In the genomic region with DNA sequence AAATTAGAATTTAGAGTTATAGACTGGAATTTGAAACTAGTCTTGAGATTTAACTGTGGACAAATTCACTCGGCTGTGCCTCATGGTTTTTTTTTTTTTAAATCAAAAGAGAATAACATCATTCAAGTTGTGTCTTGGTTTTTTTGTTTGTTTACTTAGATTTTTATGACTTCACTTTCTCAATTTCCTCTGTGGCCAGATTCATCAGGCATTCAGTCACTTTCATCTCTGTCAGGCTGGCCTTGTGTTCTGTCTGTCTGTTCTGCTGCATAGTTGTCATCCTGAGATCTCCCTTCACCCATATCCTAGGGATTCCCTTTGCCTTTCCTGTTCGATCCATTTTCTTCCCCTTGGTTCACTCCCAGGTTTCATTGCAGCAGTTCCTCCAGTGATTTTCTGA, we compare ENCODE assay signal across 12 cellular contexts. TPM values are rescaled to one million over a fixed set of nuclear protein-coding genes. Genes with fewer than 3 reads are reported as not detected.
A peak's percentile ranks its signal among the peaks of the same experiment; 100 is the strongest.
DNase-seq lines count a peak whose midpoint lies in the region; ATAC-seq, FAIRE-seq and TF ChIP-seq lines count a peak whose summit lies in the region.
"Had no signal": no experiment of that assay in that cellular context is flagged by ENCODE, and none has a peak within 500 bp of the region (broad histone marks: within the 10 kb centered on the region; RNA-seq: fewer than 3 reads in every experiment).

No MANE protein-coding gene starts in this region.

- no peak for TF ChIP-seq RAD21 in HepG2 (CRISPR knock-in tag; IDR thresholded peaks at IDR 0.05)

- TF ChIP-seq EP300 in HepG2 (IDR thresholded peaks at IDR 0.05; ENCODE audit: low read depth in 2 of 2, low read length in 2 of 2), result no peak
- no peak for TF ChIP-seq EP300 in HepG2 (CRISPR knock-in tag; IDR thresholded peaks at IDR 0.05; ENCODE audit: borderline replicate concordance)

- H3K36me3 ChIP-seq in subcutaneous abdominal adipose tissue (ENCODE audit: control insufficient read depth in 5 of 5, insufficient read depth in 5 of 5, low read length in 5 of 5) (no peaks in the 10 kb centered on the region), HepG2 (replicated peaks in 1 of 2; ENCODE audit: control insufficient read depth in 1 of 2, insufficient read depth in 2 of 2, low read length in 2 of 2) (no peaks in the 10 kb centered on the region)

- H3K4me1 ChIP-seq in subcutaneous abdominal adipose tissue (ENCODE audit: control insufficient read depth in 5 of 5, insufficient read depth in 5 of 5, low read length in 5 of 5) (peaks cover 0 to 65% (median 52%) of the 10 kb centered on the region in 5 donors), HepG2 (ENCODE audit: insufficient read depth, low read length) (peaks cover 45% of the 10 kb centered on the region)

- no peak for FAIRE-seq in HepG2 (lab: Jason Lieb, UNC)

- H3K9me3 ChIP-seq in subcutaneous abdominal adipose tissue (ENCODE audit: control insufficient read depth in 5 of 5, low read length in 5 of 5) (no peaks in the 10 kb centered on the region), HepG2 (ENCODE audit: low read length) (no peaks in the 10 kb centered on the region)

- no peak overlapping the region for H3K4me2 ChIP-seq in HepG2 (ENCODE audit: low read depth, low read length)

- no peak for TF ChIP-seq CTCF in HepG2 (CRISPR knock-in tag; IDR thresholded peaks at IDR 0.05)

- no peaks in the 10 kb centered on the region for H3K9me3 Mint-ChIP-seq in activated naive CD4-positive, alpha-beta T cell treated with anti-CD3 and anti-CD28 coated beads, Interleukin-2, amount 10 ng/mL, durations not matched to agents 7 days and 5 days

- H3K4me3 Mint-ChIP-seq in activated naive CD4-positive, alpha-beta T cell treated with anti-CD3 and anti-CD28 coated beads, Interleukin-2, amount 10 ng/mL, durations not matched to agents 7 days and 5 days, result no peak overlapping the region

- H3K27me3 ChIP-seq in subcutaneous abdominal adipose tissue (ENCODE audit: control insufficient read depth in 5 of 5, insufficient read depth in 4 of 5, low read length in 5 of 5) (no peaks in the 10 kb centered on the region), HepG2 (ENCODE audit: control insufficient read depth in 1 of 2, insufficient read depth in 2 of 2, low read length in 2 of 2) (no peaks in the 10 kb centered on the region)

- H3K79me2 ChIP-seq in HepG2 (ENCODE audit: insufficient read depth, low read length), result peaks cover 92% of the 10 kb centered on the region

- peak overlapping the region; percentile 67 for H3K27ac Mint-ChIP-seq in activated naive CD4-positive, alpha-beta T cell treated with anti-CD3 and anti-CD28 coated beads, Interleukin-2, amount 10 ng/mL, durations not matched to agents 7 days and 5 days
- H3K27ac Mint-ChIP-seq: B cell had no signal

- CTCF ChIA-PET in activated naive CD4-positive, alpha-beta T cell treated with anti-CD3 and anti-CD28 coated beads, Interleukin-2, amount 10 ng/mL, durations not matched to agents 7 days and 5 days (lab: Charles Lee), result interaction anchor here (1.0 kb wide), 1 partner anchor 126 kb away, joined by 4 read pairs; no protein-coding TSS in a partner anchor
- CTCF ChIA-PET in HepG2 (lab: Yijun Ruan, JAX; ENCODE audit: low intra/inter-chr PET ratio, low total read pairs), result no interaction called here

- peak overlapping the region in 2 of 5 donors; percentile 39 to 64 for H3K9ac ChIP-seq in subcutaneous abdominal adipose tissue (ENCODE audit: low read length in 5 of 5)
- no peak overlapping the region for H3K9ac ChIP-seq in HepG2 (ENCODE audit: insufficient read depth, low read depth, low read length)

- in situ Hi-C loops in HepG2 (cut with HindIII; ENCODE audit: extremely low pct_ligation_motif_present, low pct_unique_long_range_greater_than_20kb), result no loop called here

- intact Hi-C loops in HepG2 (cut with micrococcal nuclease; ENCODE audit: unreplicated experiment), result no loop called here

- no peak overlapping the region for H2AFZ ChIP-seq in HepG2 (ENCODE audit: low read length)

- ATAC-seq in GM21447 (IDR thresholded peaks at IDR 0.05; ENCODE audit: unreplicated experiment), result no peak
- no peak for ATAC-seq in HG02623 (IDR thresholded peaks at IDR 0.05; ENCODE audit: unreplicated experiment)
- no peak for ATAC-seq in HepG2

- 93% methylated on average over 2 of the region's 2 CpGs for WGBS in HepG2 (ENCODE audit: low lambda C conversion rate)

- H3K27ac ChIP-seq in subcutaneous abdominal adipose tissue (ENCODE audit: low read depth, low read length) (peak overlapping the region; percentile 63), HepG2 (ENCODE audit: extremely low read length, insufficient read depth, low read length) (no peak overlapping the region)

- no peak for TF ChIP-seq POLR2A in HepG2 (IDR thresholded peaks at IDR 0.05; ENCODE audit: insufficient read depth in 1 of 2, low read depth in 2 of 2, low read length in 2 of 2)

- peaks cover 56% of the 10 kb centered on the region for H3K4me1 Mint-ChIP-seq in activated naive CD4-positive, alpha-beta T cell treated with anti-CD3 and anti-CD28 coated beads, Interleukin-2, amount 10 ng/mL, durations not matched to agents 7 days and 5 days

- H4K20me1 ChIP-seq in HepG2 (ENCODE audit: insufficient read depth, low read length), result peaks cover 62% of the 10 kb centered on the region

- no peak for DNase-seq in activated naive CD4-positive, alpha-beta T cell treated with anti-CD3 and anti-CD28 coated beads, Interleukin-2, amount 10 ng/mL, durations not matched to agents 7 days and 5 days
- no peak for DNase-seq in activated naive CD4-positive, alpha-beta T cell (lab: John Stamatoyannopoulos, UW)
- DNase-seq in T follicular helper cell (ENCODE audit: low read depth) (peak; percentile 7), fibroblast of gingiva (ENCODE audit: low read depth) (peak; percentile 41), HepG2 (ENCODE audit: low spot score) (no peak)
- DNase-seq: mesendoderm, MM.1S, NCI-H774 had no signal

- H3K36me3 Mint-ChIP-seq in activated naive CD4-positive, alpha-beta T cell treated with anti-CD3 and anti-CD28 coated beads, Interleukin-2, amount 10 ng/mL, durations not matched to agents 7 days and 5 days, result peaks cover 16% of the 10 kb centered on the region

- H3K4me3 ChIP-seq in subcutaneous abdominal adipose tissue (ENCODE audit: low read depth in 1 of 5, low read length in 5 of 5) (no peak overlapping the region), HepG2 (replicated peaks in 1 of 3; ENCODE audit: insufficient read depth in 1 of 3, low read depth in 2 of 3, low read length in 3 of 3) (no peak overlapping the region)

- no peaks in the 10 kb centered on the region for H3K27me3 Mint-ChIP-seq in activated naive CD4-positive, alpha-beta T cell treated with anti-CD3 and anti-CD28 coated beads, Interleukin-2, amount 10 ng/mL, durations not matched to agents 7 days and 5 days
- H3K27me3 Mint-ChIP-seq: B cell had no signal

- POLR2A ChIA-PET in HepG2 (lab: Yijun Ruan, JAX), result no interaction called here

- BruUV-seq in HepG2 (replicated peaks; lab: Mats Ljungman, UMichigan), result no TSS peak

TF ChIP-seq in HepG2, 621 proteins besides CTCF, POLR2A, EP300 and RAD21 (continues in another document):
- no peak for TF ChIP-seq WIZ (CRISPR knock-in tag; IDR thresholded peaks at IDR 0.05)
- no peak for TF ChIP-seq STAG1 (CRISPR knock-in tag; IDR thresholded peaks at IDR 0.05)
- TF ChIP-seq ZMYM2 (CRISPR knock-in tag; IDR thresholded peaks at IDR 0.05), result no peak
- TF ChIP-seq ZNF160 (CRISPR knock-in tag; IDR thresholded peaks at IDR 0.05), result no peak
- TF ChIP-seq CBX1 (IDR thresholded peaks at IDR 0.05; ENCODE audit: low read depth), result no peak
- TF ChIP-seq SP5 (CRISPR knock-in tag; IDR thresholded peaks at IDR 0.05; ENCODE audit: borderline replicate concordance, low read depth), result no peak
- no peak for TF ChIP-seq ZBTB1 (CRISPR knock-in tag; IDR thresholded peaks at IDR 0.05; ENCODE audit: borderline replicate concordance)
- no peak for TF ChIP-seq NR2F1 (CRISPR knock-in tag; IDR thresholded peaks at IDR 0.05)
- no peak for TF ChIP-seq CAMTA2 (CRISPR knock-in tag; IDR thresholded peaks at IDR 0.05; ENCODE audit: borderline replicate concordance)
- no peak for TF ChIP-seq ZNF20 (CRISPR knock-in tag; IDR thresholded peaks at IDR 0.05)
- no peak for TF ChIP-seq DNMT3B (CRISPR knock-in tag; conservative IDR thresholded peaks at IDR 0.05)
- TF ChIP-seq KAT8 (CRISPR knock-in tag; IDR thresholded peaks at IDR 0.05), result no peak
- no peak for TF ChIP-seq ZBTB21 (CRISPR knock-in tag; IDR thresholded peaks at IDR 0.05)
- TF ChIP-seq GATAD2A (CRISPR knock-in tag; IDR thresholded peaks at IDR 0.05), result no peak
- TF ChIP-seq RXRB (CRISPR knock-in tag; IDR thresholded peaks at IDR 0.05; ENCODE audit: borderline replicate concordance), result no peak
- TF ChIP-seq HDAC1 (CRISPR knock-in tag; IDR thresholded peaks at IDR 0.05), result no peak
- TF ChIP-seq SIX1 (CRISPR knock-in tag; IDR thresholded peaks at IDR 0.05; ENCODE audit: borderline replicate concordance), result no peak
- TF ChIP-seq CBX2 (IDR thresholded peaks at IDR 0.05; ENCODE audit: low read depth, low read length), result no peak
- TF ChIP-seq CBX2 (CRISPR knock-in tag; IDR thresholded peaks at IDR 0.05; ENCODE audit: low read depth), result no peak

RNA-seq across cellular contexts. Expression of a gene that starts 10.0 kb away (rescaled TPM):
- 41.4 and 56.6 TPM in 2 replicates for total RNA-seq in HepG2 (2016; rRNA removed; fragmentation: Illumina TruSeq; extraction: Trizol)
- total RNA-seq in HepG2 (2016; cell fraction: cytosol; rRNA removed; fragmentation: Illumina TruSeq; extraction: Trizol; ENCODE audit: low read depth), result 25.7 and 31.4 TPM in 2 replicates
- 41.7 and 52.5 TPM in 2 replicates for total RNA-seq in HepG2 (2016; cell fraction: insoluble cytoplasmic fraction; rRNA removed; fragmentation: Illumina TruSeq; extraction: Trizol)
- total RNA-seq in HepG2 (2016; cell fraction: membrane; rRNA removed; fragmentation: Illumina TruSeq; extraction: Trizol), result 39.1 and 48.5 TPM in 2 replicates
- 69.9 and 73.0 TPM in 2 replicates for total RNA-seq in HepG2 (2016; cell fraction: nucleus; rRNA removed; fragmentation: Illumina TruSeq; extraction: Trizol)
- 45.0 and 47.7 TPM in 2 replicates for polyA plus RNA-seq in HepG2 (2011; rRNA removed)
- 20.4 and 22.0 TPM in 2 replicates for polyA plus RNA-seq in HepG2 (2011; cell fraction: cytosol; rRNA removed)
- 65.4 and 76.5 TPM in 2 replicates for polyA plus RNA-seq in HepG2 (2011; cell fraction: nucleus; rRNA removed)
- polyA plus RNA-seq in HepG2 (2012), result 28.5 and 28.9 TPM in 2 replicates
- 16.6 and 18.4 TPM in 2 replicates for polyA plus RNA-seq in HepG2 (2016; cell fraction: cytosol; fragmentation: Illumina TruSeq; extraction: Trizol; ENCODE audit: low read depth)
- 45.7 and 50.4 TPM in 2 replicates for polyA plus RNA-seq in HepG2 (2016; cell fraction: insoluble cytoplasmic fraction; fragmentation: Illumina TruSeq; extraction: Trizol; ENCODE audit: low read depth)
- 24.0 and 32.3 TPM in 2 replicates for polyA plus RNA-seq in HepG2 (2016; cell fraction: membrane; fragmentation: Illumina TruSeq; extraction: Trizol; ENCODE audit: low read depth)
- polyA plus RNA-seq in HepG2 (2016; cell fraction: nucleus; fragmentation: Illumina TruSeq; extraction: Trizol; ENCODE audit: insufficient read depth, low read depth), result 133 and 146 TPM in 2 replicates
- 31.1 and 72.6 TPM in 2 replicates for polyA minus RNA-seq in HepG2 (2011; rRNA and poly(A)+ RNA removed; ENCODE audit: low replicate concordance)
- polyA minus RNA-seq in HepG2 (2011; cell fraction: cytosol; rRNA and poly(A)+ RNA removed), result 21.5 and 30.2 TPM in 2 replicates
- 80.9 and 98.8 TPM in 2 replicates for polyA minus RNA-seq in HepG2 (2011; cell fraction: nucleus; rRNA and poly(A)+ RNA removed)

Comparison
In these comparisons a context has a peak if more than half of its experiments do, and no peak if none do; other contexts are left out.
1. DNase-seq: peak in T follicular helper cell (single experiment) and fibroblast of gingiva (single experiment); none in activated naive CD4-positive, alpha-beta T cell treated with anti-CD3 and anti-CD28 coated beads, Interleukin-2, amount 10 ng/mL, durations not matched to agents 7 days and 5 days (single experiment), activated naive CD4-positive, alpha-beta T cell (0 of 4) and HepG2 (single experiment).